10 cellular contexts compared by ENCODE assay signal in the genomic region with DNA sequence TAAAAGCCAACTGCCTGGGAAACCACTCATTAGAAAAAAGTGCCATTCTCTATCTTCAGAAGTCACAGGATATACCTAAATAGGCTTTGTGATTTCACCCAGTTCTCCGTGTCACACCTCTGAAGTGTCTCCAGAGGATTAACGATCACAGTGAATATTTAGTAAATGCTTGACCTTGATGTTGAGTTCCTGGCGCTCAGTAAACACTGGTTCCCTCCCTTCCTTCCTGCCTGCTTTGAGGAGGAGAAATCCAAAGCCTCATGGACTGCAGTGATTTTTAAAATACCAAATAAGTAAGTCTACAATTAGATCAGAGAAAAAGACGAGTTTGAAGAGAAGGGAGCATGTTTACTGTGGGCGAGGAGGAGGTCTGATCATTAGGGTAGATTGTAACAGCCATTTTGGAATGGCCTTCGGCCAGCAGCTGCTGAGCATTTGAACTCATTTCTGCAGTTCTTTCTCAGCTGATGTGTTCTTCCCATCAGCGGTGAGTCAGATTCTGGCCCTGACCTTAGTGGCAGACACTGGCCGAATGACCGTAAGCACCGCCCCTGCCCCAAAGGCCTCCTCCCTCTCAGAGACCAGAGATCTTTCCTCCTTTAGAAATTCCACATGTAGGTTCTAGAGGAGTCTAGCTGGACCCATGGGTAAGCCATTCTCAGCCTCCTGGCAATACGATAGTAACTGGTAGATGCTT.
A peak's percentile ranks its signal among the peaks of the same experiment; 100 is the strongest.
DNase-seq lines count a peak whose midpoint lies in the region; ATAC-seq and TF ChIP-seq lines count a peak whose summit lies in the region.
"Had no signal": no experiment of that assay in that cellular context is flagged by ENCODE, and none has a peak within 500 bp of the region (broad histone marks: within the 10 kb centered on the region; RNA-seq: fewer than 3 reads in every experiment).

No MANE protein-coding gene starts in this region.

- no peak for TF ChIP-seq POLR2A in HCT116 (IDR thresholded peaks at IDR 0.05; ENCODE audit: borderline replicate concordance, extremely low read depth, insufficient read depth, insufficient read length)

- H4K20me1 ChIP-seq in HCT116 (ENCODE audit: insufficient read depth), result no peaks in the 10 kb centered on the region

- H3K9ac ChIP-seq in HCT116 (ENCODE audit: low read length) (no peak overlapping the region), subcutaneous abdominal adipose tissue (ENCODE audit: low read length in 5 of 5) (peak overlapping the region in 2 of 5 donors; percentile 39 to 57)

- TF ChIP-seq CTCF in HCT116 (IDR thresholded peaks at IDR 0.05 in 2 of 3, conservative IDR thresholded peaks at IDR 0.05 in 1 of 3; ENCODE audit: borderline replicate concordance in 1 of 3, insufficient read depth in 1 of 3, low read depth in 2 of 3, low read length in 2 of 3), result no peak

- H3K9me3 ChIP-seq in HCT116 (ENCODE audit: control insufficient read depth in 1 of 2, insufficient read depth in 1 of 2, low read depth in 1 of 2, low read length in 2 of 2) (no peaks in the 10 kb centered on the region), subcutaneous abdominal adipose tissue (ENCODE audit: control insufficient read depth in 5 of 5, low read length in 5 of 5) (peaks cover 0 to 13% (median 0%) of the 10 kb centered on the region in 5 donors)

- H3K4me3 ChIP-seq in HCT116 (replicated peaks in 1 of 2; ENCODE audit: low read depth in 1 of 2, low read length in 2 of 2) (peak overlapping the region in 1 of 2 experiments; percentile 17; a peak in 1 of 4 replicates), subcutaneous abdominal adipose tissue (ENCODE audit: low read depth in 1 of 5, low read length in 5 of 5) (peak overlapping the region in 1 of 5 donors; percentile 2)

- no peaks in the 10 kb centered on the region for H3K27me3 ChIP-seq in HCT116 (ENCODE audit: insufficient read depth, low read length)
- H3K27me3 ChIP-seq in layer of hippocampus (ENCODE audit: control insufficient read depth, insufficient read depth, low read length), result no peaks in the 10 kb centered on the region
- H3K27me3 ChIP-seq in subcutaneous abdominal adipose tissue (ENCODE audit: control insufficient read depth in 5 of 5, insufficient read depth in 4 of 5, low read length in 5 of 5), result no peaks in the 10 kb centered on the region

- no peak for TF ChIP-seq RAD21 in HCT116 (IDR thresholded peaks at IDR 0.05; ENCODE audit: low read depth)

- H3K9me2 ChIP-seq in HCT116 (ENCODE audit: insufficient read depth), result no peaks in the 10 kb centered on the region

- ATAC-seq in HCT116 (peak; percentile 95), HG03571 (IDR thresholded peaks at IDR 0.05; ENCODE audit: unreplicated experiment) (no peak)
- ATAC-seq: stimulated activated naive CD8-positive, alpha-beta T cell treated with anti-CD3 and anti-CD28 coated beads, Interleukin-15, Interleukin-2, amounts not matched to agents 100 U/mL and 50 U/mL, for 24 hours had no signal

- H3K27ac ChIP-seq in HCT116 (ENCODE audit: low read depth, low read length) (no peak overlapping the region), caudate nucleus (ENCODE audit: low read depth, low read length) (peak overlapping the region; percentile 39), layer of hippocampus (ENCODE audit: low read depth, low read length) (peak overlapping the region; percentile 63), subcutaneous abdominal adipose tissue (ENCODE audit: low read depth, low read length) (peak overlapping the region; percentile 81)

- H2AFZ ChIP-seq in HCT116 (ENCODE audit: low read depth, low read length, poor library complexity, severe bottlenecking), result peak overlapping the region; percentile 96

- H3K4me1 ChIP-seq in HCT116 (ENCODE audit: control insufficient read depth in 1 of 2, insufficient read depth in 2 of 2, low read length in 2 of 2) (peaks cover 12 to 27% of the 10 kb centered on the region in 2 experiments), subcutaneous abdominal adipose tissue (ENCODE audit: control insufficient read depth in 5 of 5, insufficient read depth in 5 of 5, low read length in 5 of 5) (peaks cover 2 to 50% (median 24%) of the 10 kb centered on the region in 5 donors)

- CTCF ChIA-PET in HCT116 (lab: Charles Lee), result no interaction called here

- BruUV-seq in HCT116 (replicated peaks; lab: Mats Ljungman, UMichigan), result no TSS peak

- peak overlapping the region; percentile 60 for H3K4me2 ChIP-seq in HCT116 (ENCODE audit: low read length)

- RAD21 ChIA-PET in HCT116 (lab: Charles Lee; ENCODE audit: low non-redundant PET in 1 of 2, low total read pairs in 2 of 2, uncharacterized antibody in 2 of 2, unreplicated experiment in 2 of 2), result no interaction called here

- H3K79me2 ChIP-seq in HCT116 (ENCODE audit: insufficient read depth, low read length), result no peaks in the 10 kb centered on the region

- intact Hi-C loops in HCT116 (cut with micrococcal nuclease), result no loop called here

- H3K36me3 ChIP-seq in HCT116 (ENCODE audit: control insufficient read depth in 1 of 2, insufficient read depth in 2 of 2, low read length in 2 of 2) (no peaks in the 10 kb centered on the region), subcutaneous abdominal adipose tissue (ENCODE audit: control insufficient read depth in 5 of 5, insufficient read depth in 5 of 5, low read length in 5 of 5) (no peaks in the 10 kb centered on the region)

- POLR2A ChIA-PET in HCT116 (lab: Charles Lee), result interaction anchor here (1.0 kb wide), 2 partner anchors 13 to 19 kb away, joined by 3 to 4 read pairs; no protein-coding TSS in a partner anchor

- peak; percentile 42 for DNase-seq in HCT116 (ENCODE audit: low read depth, low spot score)
- DNase-seq in caudate nucleus (lab: John Stamatoyannopoulos, UW), result peak in 1 of 61 donors; percentile 5
- DNase-seq in COLO829 (ENCODE audit: low spot score), result no peak
- DNase-seq in NCI-H774 (lab: John Stamatoyannopoulos, UW), result no peak
- DNase-seq in stimulated activated CD4-positive, alpha-beta T cell treated with anti-CD3 and anti-CD28 coated beads, Interleukin-4, amount 100 ng/mL, for 1 hour, result no peak
- DNase-seq: NCI-H1694; stimulated activated naive CD8-positive, alpha-beta T cell treated with anti-CD3 and anti-CD28 coated beads, Interleukin-15, Interleukin-2, amounts not matched to agents 100 U/mL and 50 U/mL, for 24 hours had no signal

TF ChIP-seq in HCT116, 20 proteins besides CTCF, POLR2A, EP300 and RAD21:
- peak; percentile 54 for TF ChIP-seq POLR2AphosphoS5 (IDR thresholded peaks at IDR 0.05; ENCODE audit: low read depth, low read length)
- TF ChIP-seq ZNF274 (IDR thresholded peaks at IDR 0.05; ENCODE audit: low read depth, low read length), result no peak
- TF ChIP-seq CBX3 (IDR thresholded peaks at IDR 0.05; ENCODE audit: low read depth), result peak; percentile 47
- no peak for TF ChIP-seq SP1 (IDR thresholded peaks at IDR 0.05; ENCODE audit: low read depth)
- TF ChIP-seq YY1 (IDR thresholded peaks at IDR 0.05; ENCODE audit: extremely low read depth, insufficient replicate concordance, low read depth, low read length), result no peak
- TF ChIP-seq FOSL1 (IDR thresholded peaks at IDR 0.05; ENCODE audit: low read depth), result peak; percentile 48; the same call in 1 of the 2 replicates
- no peak for TF ChIP-seq EZH2phosphoT487 (IDR thresholded peaks at IDR 0.05; ENCODE audit: borderline replicate concordance)
- TF ChIP-seq JUND (IDR thresholded peaks at IDR 0.05), result peak; percentile 40; the same call in 1 of the 2 replicates
- TF ChIP-seq EZH2 (IDR thresholded peaks at IDR 0.05), result no peak
- TF ChIP-seq TCF7L2 (IDR thresholded peaks at IDR 0.05; ENCODE audit: borderline replicate concordance, extremely low read depth, insufficient read depth, insufficient read length), result peak; percentile 88
- peak; percentile 28; the same call in 1 of the 2 replicates for TF ChIP-seq MAX (IDR thresholded peaks at IDR 0.05)
